ENCODE assay signal across 18 cellular contexts in the genomic region with DNA sequence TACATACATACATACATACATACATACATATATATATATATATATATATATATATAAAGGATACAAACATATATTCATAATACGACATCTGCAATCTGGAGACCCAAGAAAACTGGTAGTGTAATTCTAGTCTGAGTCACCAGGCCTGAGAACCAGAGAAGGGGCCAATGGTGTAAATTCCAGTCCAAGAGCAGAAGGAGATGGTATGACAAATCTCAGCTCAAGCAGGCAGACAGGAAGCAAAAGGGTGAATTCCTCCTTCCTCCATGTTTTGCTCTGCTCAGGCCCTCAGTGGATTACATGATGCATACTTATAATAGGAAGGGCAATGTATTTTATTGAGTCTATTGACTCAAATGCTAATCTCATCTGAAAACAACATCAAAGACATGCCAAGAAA.
DNase-seq lines count a peak whose midpoint lies in the region; ATAC-seq, FAIRE-seq and TF ChIP-seq lines count a peak whose summit lies in the region.
"Had no signal": no experiment of that assay in that cellular context is flagged by ENCODE, and none has a peak within 500 bp of the region (broad histone marks: within the 10 kb centered on the region; RNA-seq: fewer than 3 reads in every experiment).

No MANE protein-coding gene starts in this region.

- no peak overlapping the region for H3K9ac ChIP-seq in mesendoderm (ENCODE audit: low read length)
- H3K9ac ChIP-seq: BLaER1 treated with 17β-estradiol and CSF1 and Interleukin-3, amounts not matched to agents 10 nM and 100 nM had no signal

- H3K27ac ChIP-seq in mesendoderm (ENCODE audit: low read depth, low read length) = no peak overlapping the region
- H3K27ac ChIP-seq: BLaER1 treated with 17β-estradiol and CSF1 and Interleukin-3, amounts not matched to agents 10 nM and 100 nM; HL-60 had no signal

- peak; percentile 51 for DNase-seq in HT1080 (ENCODE audit: low read depth)
- peak; percentile 54 for DNase-seq in amniotic epithelial cell (ENCODE audit: low read depth)
- DNase-seq in fibroblast of pulmonary artery (ENCODE audit: low read depth) = peak; percentile 12
- peak; percentile 14 for DNase-seq in mesendoderm
- no peak for DNase-seq in GM12892 (ENCODE audit: insufficient read length)
- no peak for DNase-seq in stimulated activated CD4-positive, alpha-beta T cell treated with anti-CD3 and anti-CD28 coated beads, Interleukin-4, amount 100 ng/mL, for 24 hours
- DNase-seq: CD8-positive, alpha-beta T cell; DMS 273 treated with DMSO at 0.1 percent for 48 hours; DMS53; DND-41; GOT3; H9; KG1 had no signal

- FAIRE-seq in GM12892 (lab: Jason Lieb, UNC) = no peak
- FAIRE-seq: G401.6, HepG2 had no signal

- no peaks in the 10 kb centered on the region for H3K4me1 ChIP-seq in mesendoderm (ENCODE audit: control insufficient read depth, low read depth, low read length)
- H3K4me1 ChIP-seq: BLaER1 treated with 17β-estradiol and CSF1 and Interleukin-3, amounts not matched to agents 10 nM and 100 nM had no signal

- no peaks in the 10 kb centered on the region for H3K79me2 ChIP-seq in mesendoderm (ENCODE audit: control insufficient read depth, insufficient read depth, low read length)

- no peak overlapping the region for H4K5ac ChIP-seq in mesendoderm (ENCODE audit: low read length)

- H3K36me3 ChIP-seq in mesendoderm (ENCODE audit: control insufficient read depth, insufficient read depth, low read length) = no peaks in the 10 kb centered on the region
- H3K36me3 ChIP-seq: BLaER1 treated with 17β-estradiol and CSF1 and Interleukin-3, amounts not matched to agents 10 nM and 100 nM had no signal

- no peak overlapping the region for H2BK120ac ChIP-seq in mesendoderm (ENCODE audit: low read depth, low read length)

- H4K8ac ChIP-seq in mesendoderm (ENCODE audit: low read depth, low read length) = no peak overlapping the region

- no peak overlapping the region for H2BK5ac ChIP-seq in mesendoderm (ENCODE audit: low read length)

- no peak for TF ChIP-seq CTCF in fibroblast of pulmonary artery (IDR thresholded peaks at IDR 0.05; ENCODE audit: low read length, missing control alignments)

- H3K4me3 ChIP-seq in fibroblast of pulmonary artery (replicated peaks; ENCODE audit: low read depth, low read length) (no peak overlapping the region), mesendoderm (ENCODE audit: low read length) (no peak overlapping the region)
- H3K4me3 ChIP-seq: BLaER1 treated with 17β-estradiol and CSF1 and Interleukin-3, amounts not matched to agents 10 nM and 100 nM had no signal

- H3K18ac ChIP-seq in mesendoderm (ENCODE audit: low read length) = no peak overlapping the region

- no peaks in the 10 kb centered on the region for H3K27me3 ChIP-seq in mesendoderm (ENCODE audit: insufficient read depth, low read length, poor library complexity)
- H3K27me3 ChIP-seq: BLaER1 treated with 17β-estradiol and CSF1 and Interleukin-3, amounts not matched to agents 10 nM and 100 nM had no signal

- H3K4me2 ChIP-seq in mesendoderm (ENCODE audit: low read length) = no peak overlapping the region
- H3K4me2 ChIP-seq: BLaER1 treated with 17β-estradiol and CSF1 and Interleukin-3, amounts not matched to agents 10 nM and 100 nM had no signal

- H3K23ac ChIP-seq in mesendoderm (ENCODE audit: low read length) = no peak overlapping the region

- no peak overlapping the region for H3K56ac ChIP-seq in mesendoderm (ENCODE audit: low read length)

- H2BK15ac ChIP-seq in mesendoderm (replicated peaks; ENCODE audit: low read depth) = no peak overlapping the region

- H3K79me1 ChIP-seq in mesendoderm (ENCODE audit: low read length) = no peaks in the 10 kb centered on the region

- no peak for TF ChIP-seq POLR2A in GM12892 (IDR thresholded peaks at IDR 0.05; ENCODE audit: low read depth, low read length)

- H2AK5ac ChIP-seq in mesendoderm (ENCODE audit: low read length) = no peak overlapping the region

- WGBS in mesendoderm (ENCODE audit: extremely low coverage, insufficient coverage, low lambda C conversion rate) = no CpG with 5 or more reads among the region's 1 CpG

- H3K4ac ChIP-seq in mesendoderm (ENCODE audit: low read depth, low read length) = no peak overlapping the region

- no peak for ATAC-seq in GM21529 (IDR thresholded peaks at IDR 0.05; ENCODE audit: unreplicated experiment)
- ATAC-seq: CD8-positive, alpha-beta T cell; HepG2 had no signal

Comparison
In these comparisons a context has a peak if more than half of its experiments do, and no peak if none do; other contexts are left out.
1. DNase-seq: peak in HT1080 (single experiment), amniotic epithelial cell (single experiment), fibroblast of pulmonary artery (single experiment) and mesendoderm (single experiment); none in GM12892 (single experiment) and stimulated activated CD4-positive, alpha-beta T cell treated with anti-CD3 and anti-CD28 coated beads, Interleukin-4, amount 100 ng/mL, for 24 hours (single experiment).